In the genomic region with DNA sequence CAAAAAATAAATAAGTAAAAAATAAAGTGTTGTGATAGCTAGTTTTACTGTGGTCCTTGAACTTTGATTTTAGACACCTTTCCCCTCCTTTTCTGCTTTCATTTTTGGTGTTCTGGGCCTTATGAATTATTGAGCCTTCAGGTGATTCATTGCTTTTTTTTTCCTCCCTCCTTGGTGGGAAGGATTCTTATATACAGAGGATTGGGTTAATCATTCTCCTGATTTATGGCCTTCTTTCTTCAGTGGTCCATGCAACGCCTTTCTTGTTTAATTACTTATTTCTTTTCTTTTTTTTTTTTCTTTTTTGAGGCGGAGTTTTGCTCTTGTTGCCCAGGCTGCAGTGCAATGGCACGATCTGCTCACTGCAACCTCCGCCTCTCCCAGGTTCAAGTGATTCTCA, we compare ENCODE assay signal across 20 cellular contexts. TPM values are rescaled to one million over a fixed set of nuclear protein-coding genes. Genes with fewer than 3 reads are reported as not detected.
DNase-seq lines count a peak whose midpoint lies in the region; ATAC-seq and FAIRE-seq lines count a peak whose summit lies in the region.
"Had no signal": no experiment of that assay in that cellular context is flagged by ENCODE, and none has a peak within 500 bp of the region (broad histone marks: within the 10 kb centered on the region; RNA-seq: fewer than 3 reads in every experiment).

No MANE protein-coding gene starts in this region.

- ATAC-seq in HG03097 (IDR thresholded peaks at IDR 0.05; ENCODE audit: low FRiP score, unreplicated experiment) (no peak), GM21515 (IDR thresholded peaks at IDR 0.05; ENCODE audit: unreplicated experiment) (no peak)
- ATAC-seq: K562 had no signal

- peak; percentile 87 for DNase-seq in Caki2 (ENCODE audit: low read depth)
- DNase-seq in RCC 7860 (ENCODE audit: low spot score) = peak; percentile 71
- peak; percentile 93 for DNase-seq in kidney glomerular epithelial cell (lab: John Stamatoyannopoulos, UW)
- DNase-seq in small intestine = peak; percentile 70
- DNase-seq in OCI-M1 (lab: John Stamatoyannopoulos, UW) = no peak
- no peak for DNase-seq in NCI-H1105 treated with DMSO at 0.1 percent for 48 hours (lab: John Stamatoyannopoulos, UW)
- DNase-seq: CD4-positive, alpha-beta T cell; DMS79; GOT3; NCI-H146; NCI-H2081 treated with DMSO at 0.1 percent for 48 hours; NCI-H510A treated with DMSO at 0.1 percent for 48 hours; Peyer's patch; Right ventricle myocardium superior; SK-N-SH had no signal

- H3K27ac ChIP-seq in small intestine (ENCODE audit: low read depth in 1 of 2, low read length in 1 of 2) = no peak overlapping the region

- H3K4me3 ChIP-seq in small intestine (ENCODE audit: low read depth in 1 of 2, low read length in 2 of 2) = no peak overlapping the region
- H3K4me3 ChIP-seq: K562, Peyer's patch had no signal

- H3K9me3 ChIP-seq in small intestine (ENCODE audit: control insufficient read depth, low read depth) = no peaks in the 10 kb centered on the region
- H3K9me3 ChIP-seq: Peyer's patch had no signal

- peaks cover 2 to 6% of the 10 kb centered on the region in 2 donors for H3K4me1 ChIP-seq in small intestine (ENCODE audit: control insufficient read depth in 2 of 2, insufficient read depth in 1 of 2, low read depth in 1 of 2, low read length in 1 of 2)

- in situ Hi-C loops in Caki2 (cut with HindIII; ENCODE audit: low pct_unique_long_range_greater_than_20kb, low sequenced_read_pairs) = no loop called here

- no peaks in the 10 kb centered on the region for H3K36me3 ChIP-seq in small intestine (ENCODE audit: control insufficient read depth in 2 of 2, insufficient read depth in 2 of 2, low read length in 2 of 2)
- H3K36me3 ChIP-seq: Peyer's patch had no signal

- no peaks in the 10 kb centered on the region for H3K27me3 ChIP-seq in small intestine (ENCODE audit: control insufficient read depth in 2 of 2, insufficient read depth in 2 of 2, low read length in 2 of 2)
- H3K27me3 ChIP-seq: Peyer's patch had no signal

- 15 to 67% (median 34%) methylated on average over 4 of the region's 4 CpGs for WGBS in small intestine, 3 donors

- FAIRE-seq in RCC 7860 (lab: Jason Lieb, UNC) (peak; percentile 90), small intestine (lab: Jason Lieb, UNC) (no peak)
- FAIRE-seq: G401.6, GM18507, K562 had no signal

RNA-seq across cellular contexts. Expression of gene MYL4, which starts 8.0 kb away (rescaled TPM):
- total RNA-seq in Caki2 (2014; rRNA removed; shearing (Covaris generic); ENCODE audit: low replicate concordance) = not detected in 2 replicates
- polyA plus RNA-seq in small intestine = under 1 TPM in 1 of 3 donors, not detected in 2; 0.31 TPM
- total RNA-seq: CD4-positive, alpha-beta T cell had no signal
- polyA plus RNA-seq: SK-N-SH had no signal

RNA-seq across cellular contexts. Expression of gene CDC27, which starts 12.1 kb away (rescaled TPM):
- total RNA-seq in Caki2 (2014; rRNA removed; shearing (Covaris generic); ENCODE audit: low replicate concordance) = 47.6 and 115 TPM in 2 replicates
- 10 to 100 TPM in 2 of 3 donors, 1 to 10 TPM in 1; 5.9 to 25.2 (median 13.9) TPM for polyA plus RNA-seq in small intestine

RNA-seq across cellular contexts. Expression of gene ITGB3, which starts 52.5 kb away (rescaled TPM):
- 138 TPM in 2 replicates for total RNA-seq in Caki2 (2014; rRNA removed; shearing (Covaris generic); ENCODE audit: low replicate concordance)
- polyA plus RNA-seq in small intestine = 1 to 10 TPM in 1 of 3 donors, under 1 TPM in 2; 0.54 to 4.8 (median 0.67) TPM

Comparison
In these comparisons a context has a peak if more than half of its experiments do, and no peak if none do; other contexts are left out.
1. DNase-seq: peak in Caki2 (single experiment), RCC 7860 (single experiment), kidney glomerular epithelial cell (single experiment) and small intestine (single experiment); none in OCI-M1 (single experiment) and NCI-H1105 treated with DMSO at 0.1 percent for 48 hours (single experiment).